Comparison of ENCODE assay signal across 20 cellular contexts in the genomic region with DNA sequence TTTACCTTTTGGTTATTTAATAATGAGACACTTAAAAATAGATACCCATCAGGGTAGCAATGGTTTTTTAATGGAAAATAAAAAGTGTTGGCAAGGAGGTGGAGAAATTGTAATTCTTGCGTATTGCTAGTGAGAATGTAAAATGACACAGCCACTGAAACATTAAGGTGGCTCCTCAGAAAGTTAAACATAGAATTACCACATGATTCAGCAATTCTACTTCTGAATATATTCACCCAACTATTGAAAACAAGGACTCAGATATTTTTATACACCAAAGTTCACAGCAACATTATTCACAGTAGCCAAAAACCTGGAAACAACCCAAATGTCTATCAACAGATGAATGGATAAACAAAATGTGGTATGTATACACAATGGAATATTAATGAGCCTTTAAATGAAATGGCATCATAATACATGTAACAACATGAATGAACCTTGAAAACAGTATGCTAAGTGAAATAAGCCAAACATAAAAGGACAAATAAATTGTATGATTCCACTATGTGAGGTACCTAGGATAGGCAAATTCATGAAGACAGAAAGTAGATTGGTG.
DNase-seq lines count a peak whose midpoint lies in the region; ATAC-seq, FAIRE-seq and TF ChIP-seq lines count a peak whose summit lies in the region.
"Had no signal": no experiment of that assay in that cellular context is flagged by ENCODE, and none has a peak within 500 bp of the region (broad histone marks: within the 10 kb centered on the region; RNA-seq: fewer than 3 reads in every experiment).

No MANE protein-coding gene starts in this region.

- RAD21 ChIA-PET in GM12878 (lab: Charles Lee; ENCODE audit: unreplicated experiment) = no interaction called here

- CTCF ChIA-PET in A549 (lab: Yijun Ruan, JAX) (no interaction called here), GM12878 (lab: Yijun Ruan, JAX) (no interaction called here)

- H3K4me1 ChIP-seq in A549 = peaks cover 14% of the 10 kb centered on the region; the same call in 2 of the 3 replicates
- no peaks in the 10 kb centered on the region for H3K4me1 ChIP-seq in GM12878 (ENCODE audit: control insufficient read depth, insufficient read depth, low read length)
- H3K4me1 ChIP-seq: BLaER1 treated with 17β-estradiol and CSF1 and Interleukin-3, amounts not matched to agents 10 nM and 100 nM had no signal

- SMC1A ChIA-PET in GM12878 (lab: Charles Lee; ENCODE audit: uncharacterized antibody, unreplicated experiment) = no interaction called here

- DNase-seq in A549 (ENCODE audit: low read depth in 1 of 2, low spot score in 1 of 2) (no peak), GM12878 (ENCODE audit: low read depth, low spot score) (no peak), epithelial cell of esophagus (ENCODE audit: low read depth) (peak; percentile 50), renal cortical epithelial cell (ENCODE audit: low read depth) (peak; percentile 13), DMS114 treated with DMSO at 0.1 percent for 48 hours (lab: John Stamatoyannopoulos, UW; ENCODE audit: unreplicated experiment) (no peak)
- DNase-seq in activated T-cell treated with anti-CD3 and anti-CD28 coated beads, Interleukin-2, amount 50 U/mL, for 1 hour = no peak
- no peak for DNase-seq in activated CD8-positive, alpha-beta memory T cell treated with anti-CD3 and anti-CD28 coated beads, Interleukin-2, amount 50 U/mL, for 48 hours
- DNase-seq: 8988T; Calu3; CD8-positive, alpha-beta T cell; DMS 273 treated with DMSO at 0.1 percent for 48 hours; GOT3; H7; HFFc6 had no signal

- intact Hi-C loops in GM12878 (cut with micrococcal nuclease; ENCODE audit: unreplicated experiment) = no loop called here

- ATAC-seq in A549 (no peak), GM12878 (no peak)
- ATAC-seq: CD8-positive, alpha-beta T cell; HCT116 had no signal

- H3K79me2 ChIP-seq in GM12878 (ENCODE audit: control insufficient read depth, insufficient read depth, low read length) = no peaks in the 10 kb centered on the region

- WGBS in A549 (ENCODE audit: missing lambda C conversion rate) = 89% methylated on average over 1 of the region's 1 CpG
- 62% methylated on average over 1 of the region's 1 CpG for WGBS in GM12878 (ENCODE audit: insufficient coverage, insufficient replicate concordance, low lambda C conversion rate, missing lambda C conversion rate)

- no peak overlapping the region for H2AFZ ChIP-seq in GM12878 (ENCODE audit: control insufficient read depth, low read depth, low read length)

- no peaks in the 10 kb centered on the region for H3K27me3 ChIP-seq in GM12878 (replicated peaks in 1 of 2; ENCODE audit: control insufficient read depth in 2 of 2, insufficient read depth in 2 of 2, low read length in 1 of 2)
- H3K27me3 ChIP-seq: BLaER1 treated with 17β-estradiol and CSF1 and Interleukin-3, amounts not matched to agents 10 nM and 100 nM had no signal

- TF ChIP-seq POLR2A in A549 (IDR thresholded peaks at IDR 0.05; ENCODE audit: low read length) (no peak), GM12878 (IDR thresholded peaks at IDR 0.05; ENCODE audit: low read depth, low read length) (no peak)

- H3K4me3 ChIP-seq in A549 (no peak overlapping the region), GM12878 (no peak overlapping the region), epithelial cell of esophagus (ENCODE audit: low read length) (no peak overlapping the region)
- H3K4me3 ChIP-seq: BLaER1 treated with 17β-estradiol and CSF1 and Interleukin-3, amounts not matched to agents 10 nM and 100 nM had no signal

- TF ChIP-seq EP300 in A549 (IDR thresholded peaks at IDR 0.05) = no peak
- no peak for TF ChIP-seq EP300 in GM12878 (IDR thresholded peaks at IDR 0.05; ENCODE audit: borderline replicate concordance in 1 of 2, control insufficient read depth in 1 of 2, low read depth in 2 of 2, low read length in 2 of 2)

- no peaks in the 10 kb centered on the region for H3K36me3 ChIP-seq in GM12878 (ENCODE audit: control insufficient read depth in 2 of 2, insufficient read depth in 2 of 2, low read length in 1 of 2)
- H3K36me3 ChIP-seq: BLaER1 treated with 17β-estradiol and CSF1 and Interleukin-3, amounts not matched to agents 10 nM and 100 nM had no signal

- BruUV-seq in GM12878 (replicated peaks; lab: Mats Ljungman, UMichigan) = no TSS peak

- POLR2A ChIA-PET in A549 (lab: Yijun Ruan, JAX) = no interaction called here
- POLR2A ChIA-PET in GM12878 (lab: Charles Lee) = no interaction called here

- H3K4me2 ChIP-seq in A549 = peak overlapping the region; percentile 9; the same call in 1 of the 3 replicates
- no peak overlapping the region for H3K4me2 ChIP-seq in GM12878 (ENCODE audit: control insufficient read depth, insufficient read depth)
- H3K4me2 ChIP-seq: BLaER1 treated with 17β-estradiol and CSF1 and Interleukin-3, amounts not matched to agents 10 nM and 100 nM had no signal

- H3K9me3 ChIP-seq in A549 (no peaks in the 10 kb centered on the region), GM12878 (replicated peaks; ENCODE audit: control insufficient read depth, insufficient read depth, low read length) (no peaks in the 10 kb centered on the region)
- H3K9me3 ChIP-seq: BLaER1 treated with 17β-estradiol and CSF1 and Interleukin-3, amounts not matched to agents 10 nM and 100 nM had no signal

- in situ Hi-C loops in GM12878 (cut with MboI) = no loop called here

- FAIRE-seq in A549 (lab: Jason Lieb, UNC) = no peak
- peak; percentile 44 for FAIRE-seq in GM12878 (lab: Jason Lieb, UNC)
- FAIRE-seq: G401.6, GM12892, GM18507 had no signal

- TF ChIP-seq RAD21 in A549 (conservative IDR thresholded peaks at IDR 0.05 in 1 of 2, IDR thresholded peaks at IDR 0.05 in 1 of 2) (no peak), GM12878 (IDR thresholded peaks at IDR 0.05; ENCODE audit: insufficient read depth, low read depth, low read length) (no peak)

- H3K9ac ChIP-seq in GM12878 (ENCODE audit: control insufficient read depth, insufficient read depth, low read length) = no peak overlapping the region
- H3K9ac ChIP-seq: BLaER1 treated with 17β-estradiol and CSF1 and Interleukin-3, amounts not matched to agents 10 nM and 100 nM had no signal

- H3K27ac ChIP-seq in A549 (peak overlapping the region in 1 of 2 experiments; percentile 27; a peak in 1 of 6 replicates), GM12878 (ENCODE audit: control insufficient read depth, insufficient read depth) (no peak overlapping the region)
- H3K27ac ChIP-seq: BLaER1 treated with 17β-estradiol and CSF1 and Interleukin-3, amounts not matched to agents 10 nM and 100 nM; HL-60 had no signal

- no peaks in the 10 kb centered on the region for H4K20me1 ChIP-seq in GM12878 (ENCODE audit: control insufficient read depth, insufficient read depth)
- H4K20me1 ChIP-seq: BLaER1 treated with 17β-estradiol and CSF1 and Interleukin-3, amounts not matched to agents 10 nM and 100 nM had no signal

- TF ChIP-seq CTCF in A549 (IDR thresholded peaks at IDR 0.05) = no peak
- no peak for TF ChIP-seq CTCF in GM12878 (IDR thresholded peaks at IDR 0.05 in 2 of 3, conservative IDR thresholded peaks at IDR 0.05 in 1 of 3; ENCODE audit: control insufficient read depth in 2 of 3, extremely low read depth in 1 of 3, insufficient read depth in 1 of 3, low read depth in 3 of 3, low read length in 3 of 3)
- TF ChIP-seq CTCF in epithelial cell of esophagus (IDR thresholded peaks at IDR 0.05; ENCODE audit: insufficient read depth, low read depth, low read length, missing control alignments) = no peak

TF ChIP-seq in A549, 52 proteins besides CTCF, POLR2A, EP300 and RAD21:
- TF ChIP-seq KDM5A (IDR thresholded peaks at IDR 0.05) (no peak), MAFK (IDR thresholded peaks at IDR 0.05; ENCODE audit: partially characterized antibody) (peak; percentile 43)

TF ChIP-seq in GM12878, 131 proteins besides CTCF, POLR2A, EP300 and RAD21 (continues in another document):
- TF ChIP-seq CBFB (IDR thresholded peaks at IDR 0.05; ENCODE audit: low read depth) = no peak
- TF ChIP-seq NBN (IDR thresholded peaks at IDR 0.05) = no peak
- TF ChIP-seq CHD1 (IDR thresholded peaks at IDR 0.05; ENCODE audit: low read depth, low read length) = no peak
- TF ChIP-seq, protein P1, sequence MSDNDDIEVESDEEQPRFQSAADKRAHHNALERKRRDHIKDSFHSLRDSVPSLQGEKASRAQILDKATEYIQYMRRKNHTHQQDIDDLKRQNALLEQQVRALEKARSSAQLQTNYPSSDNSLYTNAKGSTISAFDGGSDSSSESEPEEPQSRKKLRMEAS (IDR thresholded peaks at IDR 0.05; ENCODE audit: low read depth, low read length) = no peak
- TF ChIP-seq RELA (IDR thresholded peaks at IDR 0.05; ENCODE audit: borderline replicate concordance, partially characterized antibody) = no peak
- TF ChIP-seq SUPT20H (IDR thresholded peaks at IDR 0.05; ENCODE audit: borderline replicate concordance, control insufficient read depth, low read depth, low read length) = no peak
- no peak for TF ChIP-seq MTA2 (IDR thresholded peaks at IDR 0.05; ENCODE audit: low read depth)
- TF ChIP-seq BCL11A (IDR thresholded peaks at IDR 0.05; ENCODE audit: low read depth, low read length) = no peak
- TF ChIP-seq BMI1 (IDR thresholded peaks at IDR 0.05; ENCODE audit: borderline replicate concordance) = no peak
- TF ChIP-seq SMAD1 (IDR thresholded peaks at IDR 0.05; ENCODE audit: low read depth, partially characterized antibody) = no peak
- TF ChIP-seq YBX1 (IDR thresholded peaks at IDR 0.05) = no peak
- TF ChIP-seq, protein P2, sequence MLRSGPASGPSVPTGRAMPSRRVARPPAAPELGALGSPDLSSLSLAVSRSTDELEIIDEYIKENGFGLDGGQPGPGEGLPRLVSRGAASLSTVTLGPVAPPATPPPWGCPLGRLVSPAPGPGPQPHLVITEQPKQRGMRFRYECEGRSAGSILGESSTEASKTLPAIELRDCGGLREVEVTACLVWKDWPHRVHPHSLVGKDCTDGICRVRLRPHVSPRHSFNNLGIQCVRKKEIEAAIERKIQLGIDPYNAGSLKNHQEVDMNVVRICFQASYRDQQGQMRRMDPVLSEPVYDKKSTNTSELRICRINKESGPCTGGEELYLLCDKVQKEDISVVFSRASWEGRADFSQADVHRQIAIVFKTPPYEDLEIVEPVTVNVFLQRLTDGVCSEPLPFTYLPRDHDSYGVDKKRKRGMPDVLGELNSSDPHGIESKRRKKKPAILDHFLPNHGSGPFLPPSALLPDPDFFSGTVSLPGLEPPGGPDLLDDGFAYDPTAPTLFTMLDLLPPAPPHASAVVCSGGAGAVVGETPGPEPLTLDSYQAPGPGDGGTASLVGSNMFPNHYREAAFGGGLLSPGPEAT (IDR thresholded peaks at IDR 0.05; ENCODE audit: low read depth) = no peak
- no peak for TF ChIP-seq NR2C1 (IDR thresholded peaks at IDR 0.05)

Comparison
In these comparisons a context has a peak if more than half of its experiments do, and no peak if none do; other contexts are left out.
1. DNase-seq: peak in epithelial cell of esophagus (single experiment) and renal cortical epithelial cell (single experiment); none in A549 (0 of 2), GM12878 (single experiment), activated T-cell treated with anti-CD3 and anti-CD28 coated beads, Interleukin-2, amount 50 U/mL, for 1 hour (single experiment), activated CD8-positive, alpha-beta memory T cell treated with anti-CD3 and anti-CD28 coated beads, Interleukin-2, amount 50 U/mL, for 48 hours (single experiment) and DMS114 treated with DMSO at 0.1 percent for 48 hours (single experiment).